1 cellular context compared by ENCODE assay signal in the genomic region with DNA sequence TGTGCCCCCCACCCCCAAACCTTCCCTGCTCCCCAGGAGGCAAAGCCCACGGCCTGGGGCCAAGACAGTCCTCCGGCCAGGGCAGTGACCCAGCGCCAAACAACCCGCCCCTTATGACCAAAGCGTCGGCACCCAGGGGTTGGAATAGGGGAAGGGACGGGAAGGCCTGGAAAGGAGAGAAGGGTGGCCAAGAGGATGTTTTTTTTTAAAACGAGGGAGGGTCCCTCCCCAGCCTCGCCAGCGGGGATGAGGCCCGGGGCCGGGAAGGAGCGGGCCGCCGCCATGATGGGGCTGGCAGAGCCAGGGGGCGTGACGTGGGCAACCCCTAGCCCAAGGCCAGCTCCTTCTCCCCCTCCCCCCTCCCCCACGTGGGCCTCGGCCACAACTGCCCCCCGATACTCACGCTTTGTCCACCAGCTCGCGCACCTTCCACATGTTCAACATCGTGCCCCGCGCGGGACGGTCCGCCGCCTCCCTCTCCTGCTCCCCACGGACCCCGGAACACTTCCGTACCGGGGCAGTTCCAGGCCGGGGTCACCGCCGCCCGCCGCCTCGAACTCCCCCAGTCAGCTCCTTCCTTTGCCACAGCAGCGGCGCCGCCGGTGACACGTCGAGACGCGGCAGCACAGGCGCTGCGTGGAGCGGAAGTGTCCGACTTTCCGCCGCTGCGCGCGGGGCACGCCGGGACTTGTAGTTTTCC.
TF ChIP-seq lines count a peak whose summit lies in the region.

TSS of gene CLINT1 (minus strand) at position 619 of the 700 bp plus-strand sequence. CDS start at position 444, 175 bp downstream.

TF ChIP-seq in K562, 482 proteins besides CTCF, POLR2A, EP300 and RAD21 (continued from another document and continues in another):
- 0 out of 4 replicates have a peak, but pooled peaks of 1 of the 2 experiments have one; percentile 12 for TF ChIP-seq BCLAF1 (IDR thresholded peaks at IDR 0.05; ENCODE audit: borderline replicate concordance in 1 of 2, control insufficient read depth in 1 of 2, low read depth in 2 of 2, low read length in 1 of 2)
- no peak for TF ChIP-seq FOS (IDR thresholded peaks at IDR 0.05; ENCODE audit: extremely low read depth, insufficient read length)
- TF ChIP-seq, protein P1, sequence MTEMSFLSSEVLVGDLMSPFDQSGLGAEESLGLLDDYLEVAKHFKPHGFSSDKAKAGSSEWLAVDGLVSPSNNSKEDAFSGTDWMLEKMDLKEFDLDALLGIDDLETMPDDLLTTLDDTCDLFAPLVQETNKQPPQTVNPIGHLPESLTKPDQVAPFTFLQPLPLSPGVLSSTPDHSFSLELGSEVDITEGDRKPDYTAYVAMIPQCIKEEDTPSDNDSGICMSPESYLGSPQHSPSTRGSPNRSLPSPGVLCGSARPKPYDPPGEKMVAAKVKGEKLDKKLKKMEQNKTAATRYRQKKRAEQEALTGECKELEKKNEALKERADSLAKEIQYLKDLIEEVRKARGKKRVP (CRISPR knock-in tag; IDR thresholded peaks at IDR 0.05) = no peak
- TF ChIP-seq TEAD1 (CRISPR knock-in tag; IDR thresholded peaks at IDR 0.05) = 0 out of 4 replicates have a peak, but pooled peaks of 1 of the 2 experiments have one; percentile 42
- TF ChIP-seq UBTF (IDR thresholded peaks at IDR 0.05; ENCODE audit: borderline replicate concordance in 1 of 2, low read depth in 2 of 2, low read length in 2 of 2) = peak in 1 of 2 experiments; percentile 67; a peak in 1 of 4 replicates
- TF ChIP-seq DMBX1 (CRISPR knock-in tag; IDR thresholded peaks at IDR 0.05; ENCODE audit: borderline replicate concordance) = no peak
- peak; percentile 89 for TF ChIP-seq CXXC5 (CRISPR knock-in tag; IDR thresholded peaks at IDR 0.05)
- TF ChIP-seq RNF219 (CRISPR knock-in tag; IDR thresholded peaks at IDR 0.05) = no peak
- peak; percentile 79 for TF ChIP-seq POLR2B (IDR thresholded peaks at IDR 0.05; ENCODE audit: low read depth, partially characterized antibody)
- TF ChIP-seq MTA3 (IDR thresholded peaks at IDR 0.05; ENCODE audit: borderline replicate concordance) = 0 out of 2 replicates have a peak, but pooled peaks have one; percentile 52
- TF ChIP-seq POLR2G (IDR thresholded peaks at IDR 0.05; ENCODE audit: low read depth, low read length) = peak; percentile 94
- TF ChIP-seq, protein P2, sequence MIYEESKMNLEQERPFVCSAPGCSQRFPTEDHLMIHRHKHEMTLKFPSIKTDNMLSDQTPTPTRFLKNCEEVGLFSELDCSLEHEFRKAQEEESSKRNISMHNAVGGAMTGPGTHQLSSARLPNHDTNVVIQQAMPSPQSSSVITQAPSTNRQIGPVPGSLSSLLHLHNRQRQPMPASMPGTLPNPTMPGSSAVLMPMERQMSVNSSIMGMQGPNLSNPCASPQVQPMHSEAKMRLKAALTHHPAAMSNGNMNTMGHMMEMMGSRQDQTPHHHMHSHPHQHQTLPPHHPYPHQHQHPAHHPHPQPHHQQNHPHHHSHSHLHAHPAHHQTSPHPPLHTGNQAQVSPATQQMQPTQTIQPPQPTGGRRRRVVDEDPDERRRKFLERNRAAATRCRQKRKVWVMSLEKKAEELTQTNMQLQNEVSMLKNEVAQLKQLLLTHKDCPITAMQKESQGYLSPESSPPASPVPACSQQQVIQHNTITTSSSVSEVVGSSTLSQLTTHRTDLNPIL (CRISPR knock-in tag; IDR thresholded peaks at IDR 0.05) = no peak
- TF ChIP-seq KAT7 (CRISPR knock-in tag; IDR thresholded peaks at IDR 0.05; ENCODE audit: borderline replicate concordance) = peak; percentile 49; the same call in 1 of the 2 replicates
- no peak for TF ChIP-seq ARID2 (IDR thresholded peaks at IDR 0.05)
- TF ChIP-seq, protein P3, sequence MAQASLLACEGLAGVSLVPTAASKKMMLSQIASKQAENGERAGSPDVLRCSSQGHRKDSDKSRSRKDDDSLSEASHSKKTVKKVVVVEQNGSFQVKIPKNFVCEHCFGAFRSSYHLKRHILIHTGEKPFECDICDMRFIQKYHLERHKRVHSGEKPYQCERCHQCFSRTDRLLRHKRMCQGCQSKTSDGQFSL (CRISPR knock-in tag; IDR thresholded peaks at IDR 0.05) = peak; percentile 42; the same call in 1 of the 2 replicates
- TF ChIP-seq, protein P3 (tag; IDR thresholded peaks at IDR 0.05) = no peak
- no peak for TF ChIP-seq HOXB6 (CRISPR knock-in tag; IDR thresholded peaks at IDR 0.05; ENCODE audit: borderline replicate concordance)
- TF ChIP-seq DNMT1 (IDR thresholded peaks at IDR 0.05) = no peak
- TF ChIP-seq HDGF (IDR thresholded peaks at IDR 0.05) = no peak
- TF ChIP-seq, protein P4, sequence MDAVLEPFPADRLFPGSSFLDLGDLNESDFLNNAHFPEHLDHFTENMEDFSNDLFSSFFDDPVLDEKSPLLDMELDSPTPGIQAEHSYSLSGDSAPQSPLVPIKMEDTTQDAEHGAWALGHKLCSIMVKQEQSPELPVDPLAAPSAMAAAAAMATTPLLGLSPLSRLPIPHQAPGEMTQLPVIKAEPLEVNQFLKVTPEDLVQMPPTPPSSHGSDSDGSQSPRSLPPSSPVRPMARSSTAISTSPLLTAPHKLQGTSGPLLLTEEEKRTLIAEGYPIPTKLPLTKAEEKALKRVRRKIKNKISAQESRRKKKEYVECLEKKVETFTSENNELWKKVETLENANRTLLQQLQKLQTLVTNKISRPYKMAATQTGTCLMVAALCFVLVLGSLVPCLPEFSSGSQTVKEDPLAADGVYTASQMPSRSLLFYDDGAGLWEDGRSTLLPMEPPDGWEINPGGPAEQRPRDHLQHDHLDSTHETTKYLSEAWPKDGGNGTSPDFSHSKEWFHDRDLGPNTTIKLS (IDR thresholded peaks at IDR 0.05; ENCODE audit: borderline replicate concordance, low read depth) = peak; percentile 94
- no peak for TF ChIP-seq RFX1 (IDR thresholded peaks at IDR 0.05)
- TF ChIP-seq STAT5B (CRISPR knock-in tag; IDR thresholded peaks at IDR 0.05) = no peak
- TF ChIP-seq HNRNPH1 (optimal IDR thresholded peaks at IDR 0.05; ENCODE audit: low read depth, low read length) = no peak
- peak; percentile 48 for TF ChIP-seq EGR1 (conservative IDR thresholded peaks at IDR 0.05)
- peak; percentile 32; the same call in 1 of the 2 replicates for TF ChIP-seq ESRRA (IDR thresholded peaks at IDR 0.05; ENCODE audit: borderline replicate concordance, low read depth)
- TF ChIP-seq SIN3A (IDR thresholded peaks at IDR 0.05; ENCODE audit: borderline replicate concordance in 2 of 2, control insufficient read depth in 1 of 2, low read depth in 2 of 2, low read length in 2 of 2) = peak; percentile 41 to 73; a peak in 3 of 4 replicates
- TF ChIP-seq, protein P5, sequence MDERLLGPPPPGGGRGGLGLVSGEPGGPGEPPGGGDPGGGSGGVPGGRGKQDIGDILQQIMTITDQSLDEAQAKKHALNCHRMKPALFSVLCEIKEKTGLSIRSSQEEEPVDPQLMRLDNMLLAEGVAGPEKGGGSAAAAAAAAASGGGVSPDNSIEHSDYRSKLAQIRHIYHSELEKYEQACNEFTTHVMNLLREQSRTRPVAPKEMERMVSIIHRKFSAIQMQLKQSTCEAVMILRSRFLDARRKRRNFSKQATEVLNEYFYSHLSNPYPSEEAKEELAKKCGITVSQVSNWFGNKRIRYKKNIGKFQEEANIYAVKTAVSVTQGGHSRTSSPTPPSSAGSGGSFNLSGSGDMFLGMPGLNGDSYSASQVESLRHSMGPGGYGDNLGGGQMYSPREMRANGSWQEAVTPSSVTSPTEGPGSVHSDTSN (CRISPR knock-in tag; IDR thresholded peaks at IDR 0.05; ENCODE audit: low read depth) = no peak
- TF ChIP-seq, protein P5 (tag; conservative IDR thresholded peaks at IDR 0.05; ENCODE audit: low read depth) = no peak
- TF ChIP-seq NCOA6 (IDR thresholded peaks at IDR 0.05) = peak; percentile 41; the same call in 1 of the 2 replicates
- peak; percentile 76; the same call in 1 of the 2 replicates for TF ChIP-seq FOXP1 (CRISPR knock-in tag; IDR thresholded peaks at IDR 0.05)
- TF ChIP-seq SIN3B (IDR thresholded peaks at IDR 0.05; ENCODE audit: low read depth) = 0 out of 2 replicates have a peak, but pooled peaks have one; percentile 40
- TF ChIP-seq SUPT5H (IDR thresholded peaks at IDR 0.05) = peak; percentile 89
- TF ChIP-seq, protein P6, sequence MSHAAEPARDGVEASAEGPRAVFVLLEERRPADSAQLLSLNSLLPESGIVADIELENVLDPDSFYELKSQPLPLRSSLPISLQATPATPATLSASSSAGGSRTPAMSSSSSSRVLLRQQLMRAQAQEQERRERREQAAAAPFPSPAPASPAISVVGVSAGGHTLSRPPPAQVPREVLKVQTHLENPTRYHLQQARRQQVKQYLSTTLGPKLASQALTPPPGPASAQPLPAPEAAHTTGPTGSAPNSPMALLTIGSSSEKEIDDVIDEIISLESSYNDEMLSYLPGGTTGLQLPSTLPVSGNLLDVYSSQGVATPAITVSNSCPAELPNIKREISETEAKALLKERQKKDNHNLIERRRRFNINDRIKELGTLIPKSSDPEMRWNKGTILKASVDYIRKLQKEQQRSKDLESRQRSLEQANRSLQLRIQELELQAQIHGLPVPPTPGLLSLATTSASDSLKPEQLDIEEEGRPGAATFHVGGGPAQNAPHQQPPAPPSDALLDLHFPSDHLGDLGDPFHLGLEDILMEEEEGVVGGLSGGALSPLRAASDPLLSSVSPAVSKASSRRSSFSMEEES (CRISPR knock-in tag; IDR thresholded peaks at IDR 0.05) = no peak
- 0 out of 2 replicates have a peak, but pooled peaks have one; percentile 43 for TF ChIP-seq L3MBTL2 (IDR thresholded peaks at IDR 0.05)
- TF ChIP-seq ETS2 (tag; IDR thresholded peaks at IDR 0.05; ENCODE audit: borderline replicate concordance, poor library complexity, severe bottlenecking) = no peak
- TF ChIP-seq E2F6 (IDR thresholded peaks at IDR 0.05; ENCODE audit: borderline replicate concordance in 1 of 2, extremely low read depth in 1 of 2, insufficient read depth in 1 of 2, insufficient read length in 1 of 2, low read depth in 1 of 2, low read length in 1 of 2, poor library complexity in 1 of 2, severe bottlenecking in 1 of 2) = peak; percentile 18 to 32
- peak; percentile 89 for TF ChIP-seq ELF2 (CRISPR knock-in tag; IDR thresholded peaks at IDR 0.05)
- peak; percentile 60 for TF ChIP-seq NR2C2 (CRISPR knock-in tag; IDR thresholded peaks at IDR 0.05)
- peak; percentile 86 for TF ChIP-seq NR2C2 (tag; IDR thresholded peaks at IDR 0.05)
